ENCODE assay signal across 17 cellular contexts in genomic region chr14:60169722-60170121, GRCh38.
"Had no signal": no experiment of that assay in that cellular context is flagged by ENCODE, and none has a peak within 500 bp of the region (broad histone marks: within the 10 kb centered on the region; RNA-seq: fewer than 3 reads in every experiment).

No MANE protein-coding gene starts in this region.

- H3K27ac ChIP-seq: SJSA1, SK-N-MC had no signal

- H3K9me3 ChIP-seq: SJSA1 had no signal

- DNase-seq: KBM-7, NCI-H1092, NCI-H1105 treated with DMSO at 0.1 percent for 48 hours, NCI-H1417 treated with DMSO at 0.1 percent for 48 hours, NCI-H146, NCI-H1694 treated with DMSO at 0.1 percent for 48 hours, NCI-H1930, NCI-H2081, NCI-H2107, NCI-H2227 treated with DMSO at 0.1 percent for 48 hours, NCI-H526, Right ventricle myocardium superior, RPMI8226, SIG-M5 had no signal

- FAIRE-seq: RCC 7860 had no signal

- H3K4me3 ChIP-seq: SJSA1, SK-N-MC had no signal

- H3K27me3 ChIP-seq: SJSA1 had no signal
